11 cellular contexts compared by ENCODE assay signal in genomic region chr1:7149080-7149838, GRCh38.
DNase-seq lines count a peak whose midpoint lies in the region; TF ChIP-seq lines count a peak whose summit lies in the region.
"Had no signal": no experiment of that assay in that cellular context is flagged by ENCODE, and none has a peak within 500 bp of the region (broad histone marks: within the 10 kb centered on the region; RNA-seq: fewer than 3 reads in every experiment).

No MANE protein-coding gene starts in this region.

- no peak overlapping the region for H3K4me3 Mint-ChIP-seq in activated CD4-positive, alpha-beta memory T cell treated with anti-CD3 and anti-CD28 coated beads for 36 hours

- CTCF ChIA-PET in activated CD4-positive, alpha-beta memory T cell treated with anti-CD3 and anti-CD28 coated beads for 36 hours (lab: Charles Lee), result no interaction called here

- no peak overlapping the region for H3K4me3 ChIP-seq in astrocyte of the spinal cord (ENCODE audit: low read depth, low read length)
- H3K4me3 ChIP-seq: HAP-1 had no signal

- H3K4me1 Mint-ChIP-seq in activated CD4-positive, alpha-beta memory T cell treated with anti-CD3 and anti-CD28 coated beads for 36 hours (ENCODE audit: low read depth), result no peaks in the 10 kb centered on the region

- in situ Hi-C loops in astrocyte of the spinal cord (cut with HindIII; ENCODE audit: low sequenced_read_pairs), result no loop called here

- peaks cover 5% of the 10 kb centered on the region for H3K27me3 Mint-ChIP-seq in activated CD4-positive, alpha-beta memory T cell treated with anti-CD3 and anti-CD28 coated beads for 36 hours

- no peaks in the 10 kb centered on the region for H3K9me3 Mint-ChIP-seq in activated CD4-positive, alpha-beta memory T cell treated with anti-CD3 and anti-CD28 coated beads for 36 hours

- H3K27ac Mint-ChIP-seq in activated CD4-positive, alpha-beta memory T cell treated with anti-CD3 and anti-CD28 coated beads for 36 hours, result no peak overlapping the region

- POLR2A ChIA-PET in activated CD4-positive, alpha-beta memory T cell treated with anti-CD3 and anti-CD28 coated beads for 36 hours (lab: Charles Lee), result no interaction called here

- intact Hi-C loops in activated CD4-positive, alpha-beta memory T cell treated with anti-CD3 and anti-CD28 coated beads for 36 hours (cut with micrococcal nuclease), result no loop called here

- H3K36me3 Mint-ChIP-seq in activated CD4-positive, alpha-beta memory T cell treated with anti-CD3 and anti-CD28 coated beads for 36 hours, result no peaks in the 10 kb centered on the region

- peak; percentile 34 for DNase-seq in DMS153 treated with DMSO at 0.1 percent for 48 hours (lab: John Stamatoyannopoulos, UW; ENCODE audit: unreplicated experiment)
- DNase-seq in astrocyte of the spinal cord (ENCODE audit: low read depth, low spot score), result peak; percentile 6
- DNase-seq in iPS DF 19.7 (ENCODE audit: low read depth, low spot score), result peak; percentile 50
- DNase-seq in putamen (ENCODE audit: low spot score), result peak; percentile 6
- no peak for DNase-seq in pons (ENCODE audit: low spot score)
- DNase-seq in activated CD4-positive, alpha-beta memory T cell treated with anti-CD3 and anti-CD28 coated beads for 36 hours, result no peak
- DNase-seq in COR-L47 (lab: John Stamatoyannopoulos, UW), result no peak
- no peak for DNase-seq in activated CD4-positive, alpha-beta T cell treated with anti-CD3 and anti-CD28 coated beads for 1 hour
- DNase-seq: cortex of kidney; stimulated activated naive CD4-positive, alpha-beta T cell treated with Interleukin-2 at 50 U/mL for 16 hours had no signal

- TF ChIP-seq CTCF in astrocyte of the spinal cord (IDR thresholded peaks at IDR 0.05; ENCODE audit: low read depth, low read length), result no peak

Comparison
In these comparisons a context has a peak if more than half of its experiments do, and no peak if none do; other contexts are left out.
1. DNase-seq: peak in DMS153 treated with DMSO at 0.1 percent for 48 hours (single experiment), astrocyte of the spinal cord (single experiment), iPS DF 19.7 (single experiment) and putamen (single experiment); none in pons (single experiment), activated CD4-positive, alpha-beta memory T cell treated with anti-CD3 and anti-CD28 coated beads for 36 hours (single experiment), COR-L47 (single experiment) and activated CD4-positive, alpha-beta T cell treated with anti-CD3 and anti-CD28 coated beads for 1 hour (single experiment).